ENCODE assay signal across 9 cellular contexts in genomic region chr14:63867926-63868921, GRCh38. TPM values are rescaled to one million over a fixed set of nuclear protein-coding genes. Genes with fewer than 3 reads are reported as not detected.
DNase-seq lines count a peak whose midpoint lies in the region; ATAC-seq and TF ChIP-seq lines count a peak whose summit lies in the region.
"Had no signal": no experiment of that assay in that cellular context is flagged by ENCODE, and none has a peak within 500 bp of the region (broad histone marks: within the 10 kb centered on the region; RNA-seq: fewer than 3 reads in every experiment).

No MANE protein-coding gene starts in this region.

- H3K36me3 ChIP-seq in DOHH2 (ENCODE audit: control insufficient read depth, low read length) = peaks cover 39% of the 10 kb centered on the region
- H3K36me3 ChIP-seq in mucosa of rectum (ENCODE audit: control insufficient read depth in 2 of 2, insufficient read depth in 2 of 2, low read length in 2 of 2) = no peaks in the 10 kb centered on the region
- H3K36me3 ChIP-seq: adrenal gland had no signal

- intact Hi-C loops in activated CD8-positive, alpha-beta T cell treated with anti-CD3 and anti-CD28 coated beads for 36 hours (cut with micrococcal nuclease) = no loop called here

- peaks cover 54% of the 10 kb centered on the region for H3F3A ChIP-seq in DOHH2 (ENCODE audit: control insufficient read depth, insufficient read depth)

- peak overlapping the region; percentile 73 for H3K4me3 ChIP-seq in DOHH2 (ENCODE audit: low read length)
- H3K4me3 ChIP-seq in mucosa of rectum (ENCODE audit: low read length in 2 of 2) = peak overlapping the region in 1 of 2 donors; percentile 50
- H3K4me3 ChIP-seq: adrenal gland had no signal

- CTCF ChIA-PET in activated CD8-positive, alpha-beta T cell treated with anti-CD3 and anti-CD28 coated beads for 36 hours (lab: Charles Lee) = interaction anchor here (1.2 to 1.8 kb wide), 3 partner anchors 15 to 427 kb away, joined by 3 to 7 read pairs (median 3); partner anchors contain the start of gene SYNE2

- H3K36me3 Mint-ChIP-seq in activated CD8-positive, alpha-beta T cell treated with anti-CD3 and anti-CD28 coated beads for 36 hours (ENCODE audit: low read depth) = peaks cover 2% of the 10 kb centered on the region

- peaks cover 57% of the 10 kb centered on the region for H3K4me1 Mint-ChIP-seq in activated CD8-positive, alpha-beta T cell treated with anti-CD3 and anti-CD28 coated beads for 36 hours (ENCODE audit: low read depth)

- TF ChIP-seq CTCF in DOHH2 (IDR thresholded peaks at IDR 0.05; ENCODE audit: low read depth, low read length, poor library complexity, severe bottlenecking) = no peak
- no peak for TF ChIP-seq CTCF in activated CD8-positive, alpha-beta T cell treated with anti-CD3 and anti-CD28 coated beads for 36 hours (IDR thresholded peaks at IDR 0.05)

- H3K27ac ChIP-seq in DOHH2 (ENCODE audit: low read depth, low read length) (peak overlapping the region; percentile 100), mucosa of rectum (ENCODE audit: low read depth in 2 of 2, low read length in 2 of 2) (peak overlapping the region; percentile 23 to 48)
- H3K27ac ChIP-seq: adrenal gland had no signal

- H3K9ac ChIP-seq in mucosa of rectum (ENCODE audit: low read depth in 1 of 2, low read length in 2 of 2) = peak overlapping the region in 1 of 2 donors; percentile 5

- H3K4me2 ChIP-seq in DOHH2 (ENCODE audit: low read length) = peak overlapping the region; percentile 98

- POLR2A ChIA-PET in activated CD8-positive, alpha-beta T cell treated with anti-CD3 and anti-CD28 coated beads for 36 hours (lab: Charles Lee) = interaction anchor here (0.6 to 2.2 kb wide), 4 partner anchors 10 to 16 kb away, joined by 3 to 5 read pairs (median 4); partner anchors contain the start of gene SYNE2

- peaks cover 82% of the 10 kb centered on the region for H3K79me2 ChIP-seq in DOHH2 (ENCODE audit: control insufficient read depth, low read length)

- no peaks in the 10 kb centered on the region for H3K9me2 ChIP-seq in DOHH2 (replicated peaks; ENCODE audit: control insufficient read depth, low read length)

- DNase-seq in activated CD8-positive, alpha-beta T cell treated with anti-CD3 and anti-CD28 coated beads for 36 hours = peak; percentile 32
- no peak for DNase-seq in NCI-H524 (lab: John Stamatoyannopoulos, UW)
- DNase-seq in AG20443 (ENCODE audit: low spot score) = no peak
- no peak for DNase-seq in DMS114 treated with DMSO at 0.1 percent for 48 hours (lab: John Stamatoyannopoulos, UW; ENCODE audit: unreplicated experiment)

- H3K27me3 Mint-ChIP-seq in activated CD8-positive, alpha-beta T cell treated with anti-CD3 and anti-CD28 coated beads for 36 hours = no peaks in the 10 kb centered on the region

- H4K20me1 ChIP-seq in DOHH2 (ENCODE audit: control insufficient read depth, insufficient read depth, low read depth, low read length) = no peaks in the 10 kb centered on the region; the same call in 1 of the 2 replicates

- no peaks in the 10 kb centered on the region for H3K27me3 ChIP-seq in DOHH2 (ENCODE audit: control insufficient read depth, low read length)
- no peaks in the 10 kb centered on the region for H3K27me3 ChIP-seq in mucosa of rectum (ENCODE audit: control insufficient read depth in 2 of 2, insufficient read depth in 2 of 2, low read length in 2 of 2)
- H3K27me3 ChIP-seq: adrenal gland had no signal

- no peaks in the 10 kb centered on the region for H3K9me3 Mint-ChIP-seq in activated CD8-positive, alpha-beta T cell treated with anti-CD3 and anti-CD28 coated beads for 36 hours

- H3K27ac Mint-ChIP-seq in activated CD8-positive, alpha-beta T cell treated with anti-CD3 and anti-CD28 coated beads for 36 hours = peak overlapping the region; percentile 75

- ATAC-seq in HG02798 (IDR thresholded peaks at IDR 0.05; ENCODE audit: poor library complexity, unreplicated experiment) = peak; percentile 28
- no peak for ATAC-seq in activated CD8-positive, alpha-beta T cell treated with anti-CD3 and anti-CD28 coated beads for 36 hours
- no peak for ATAC-seq in GM21717 (IDR thresholded peaks at IDR 0.05; ENCODE audit: unreplicated experiment)

- H3K9me3 ChIP-seq in DOHH2 (ENCODE audit: control insufficient read depth, insufficient read depth, low read length) = no peaks in the 10 kb centered on the region
- no peaks in the 10 kb centered on the region for H3K9me3 ChIP-seq in mucosa of rectum (ENCODE audit: control insufficient read depth in 2 of 2, low read length in 2 of 2)
- H3K9me3 ChIP-seq: adrenal gland had no signal

- peak overlapping the region; percentile 28 for H3K4me3 Mint-ChIP-seq in activated CD8-positive, alpha-beta T cell treated with anti-CD3 and anti-CD28 coated beads for 36 hours

- H3K4me1 ChIP-seq in DOHH2 (ENCODE audit: control insufficient read depth, low read length) (peaks cover 92% of the 10 kb centered on the region), mucosa of rectum (ENCODE audit: control insufficient read depth in 2 of 2, insufficient read depth in 2 of 2, low read length in 2 of 2) (peaks cover 13 to 21% of the 10 kb centered on the region in 2 donors)

RNA-seq across cellular contexts. Expression of gene SYNE2, which starts 15.4 kb away (rescaled TPM):
- total RNA-seq in activated CD8-positive, alpha-beta T cell treated with anti-CD3 and anti-CD28 coated beads for 36 hours = 10 to 100 TPM; 28.1 to 29.0 TPM
